ENCODE assay signal across 1 cellular context in genomic region chr7:71193099-71193810, GRCh38.
TF ChIP-seq lines count a peak whose summit lies in the region.

No MANE protein-coding gene starts in this region.

TF ChIP-seq in HEK293, 187 proteins besides CTCF, POLR2A, EP300 and RAD21 (continued from another document):
- no peak for TF ChIP-seq BCL6B (tag by site-specific recombination; IDR thresholded peaks at IDR 0.05)
- no peak for TF ChIP-seq ZNF148 (tag by site-specific recombination; IDR thresholded peaks at IDR 0.05; ENCODE audit: borderline replicate concordance)
- TF ChIP-seq ZSCAN23 (tag by site-specific recombination; IDR thresholded peaks at IDR 0.05) = no peak
- 0 out of 2 replicates have a peak, but pooled peaks have one; percentile 10 for TF ChIP-seq ZNF121 (tag by site-specific recombination; IDR thresholded peaks at IDR 0.05)
- no peak for TF ChIP-seq KLF17 (tag by site-specific recombination; IDR thresholded peaks at IDR 0.05)
- TF ChIP-seq ZNF280D (tag by site-specific recombination; IDR thresholded peaks at IDR 0.05) = no peak
